Comparison of ENCODE assay signal across 8 cellular contexts in the genomic region with DNA sequence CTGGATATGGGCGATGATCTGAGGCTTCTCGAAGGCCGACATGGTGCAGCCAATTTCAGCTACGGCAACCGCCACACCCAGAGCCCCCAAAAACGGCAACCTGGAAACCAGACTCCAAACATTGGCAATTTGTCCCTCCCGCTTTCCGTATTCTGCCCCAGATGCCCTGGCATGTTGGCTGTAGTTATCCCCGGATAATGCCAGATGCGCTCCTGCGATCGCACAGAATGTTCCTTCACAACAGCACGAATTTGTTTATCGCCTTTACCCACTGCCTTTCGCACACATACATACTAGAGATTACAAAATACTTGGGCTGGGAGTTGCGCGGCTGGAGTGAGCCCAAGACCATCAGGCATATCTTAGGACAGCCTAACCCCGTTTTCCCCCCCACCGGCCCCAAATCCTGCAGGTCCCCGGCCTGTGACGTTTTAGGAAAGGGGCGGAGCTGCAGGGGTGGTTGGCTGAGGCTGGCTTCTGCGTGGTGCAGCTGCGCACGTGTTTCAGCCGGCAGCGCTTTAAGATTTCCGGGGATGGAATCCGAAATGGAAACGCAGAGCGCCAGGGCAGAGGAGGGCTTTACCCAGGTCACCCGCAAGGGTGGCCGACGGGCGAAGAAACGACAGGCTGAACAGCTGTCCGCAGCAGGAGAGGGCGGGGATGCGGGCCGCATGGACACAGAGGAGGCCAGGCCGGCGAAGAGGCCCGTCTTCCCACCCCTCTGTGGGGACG. TPM values are rescaled to one million over a fixed set of nuclear protein-coding genes. Genes with fewer than 3 reads are reported as not detected.
DNase-seq lines count a peak whose midpoint lies in the region; ATAC-seq, FAIRE-seq and TF ChIP-seq lines count a peak whose summit lies in the region.

A gene (plus strand): TSS at position 487 of the 732 bp plus-strand sequence. CDS start 47 bp downstream, at position 534.

- 0 to 1% (median 0%) methylated on average over 44 of the region's 44 CpGs for WGBS in adipose tissue, 3 donors
- WGBS in trophoblast cell (ENCODE audit: extremely low coverage, insufficient coverage, insufficient read length): no CpG with 5 or more reads among the region's 44 CpGs
- 1 to 4% methylated on average over 10 to 43 of the region's 44 CpGs for WGBS in transverse colon (ENCODE audit: low coverage in 1 of 2), 2 donors

- H3K4me3 Mint-ChIP-seq in T-cell: peak within 1 kb of the TSS; percentile 96 to 97 (median 97)

- H3K4me3 ChIP-seq in trophoblast cell (ENCODE audit: low read depth, low read length) (peak within 1 kb of the TSS; percentile 97), transverse colon (peak within 1 kb of the TSS; percentile 65 to 91 (median 86))

- H2BK120ac ChIP-seq in trophoblast cell (ENCODE audit: insufficient read depth, low read length, poor library complexity): peak within 1 kb of the TSS; percentile 91

- peak within 1 kb of the TSS; percentile 92 for H3K4ac ChIP-seq in trophoblast cell (ENCODE audit: low read depth, low read length)

- no peaks in the 10 kb centered on the region for H3K27me3 ChIP-seq in trophoblast cell (ENCODE audit: insufficient read depth, low read length)
- no peaks in the 10 kb centered on the region for H3K27me3 ChIP-seq in transverse colon

- peak within 1 kb of the TSS; percentile 89 for H2AFZ ChIP-seq in trophoblast cell (ENCODE audit: insufficient read depth, low read length, poor library complexity)

- H4K8ac ChIP-seq in trophoblast cell (ENCODE audit: low read depth, low read length): peak within 1 kb of the TSS; percentile 96

- H3K27ac ChIP-seq in adipose tissue (ENCODE audit: low read depth, low read length) (peak within 1 kb of the TSS; percentile 67), trophoblast cell (ENCODE audit: low read depth, low read length) (peak within 1 kb of the TSS; percentile 68), transverse colon (peak within 1 kb of the TSS; percentile 85 to 94 (median 89))

- peak in 1 of 5 experiments; percentile 24 for TF ChIP-seq CTCF in transverse colon (IDR thresholded peaks at IDR 0.05)

- peak within 1 kb of the TSS; percentile 99 to 100 for H3K27ac Mint-ChIP-seq in T-cell

- H4K12ac ChIP-seq in trophoblast cell (ENCODE audit: low read depth, low read length): peak within 1 kb of the TSS; percentile 89

- H3K9me3 ChIP-seq in trophoblast cell (ENCODE audit: insufficient read depth, low read depth, low read length): no peaks in the 10 kb centered on the region
- no peaks in the 10 kb centered on the region for H3K9me3 ChIP-seq in transverse colon

- H3K14ac ChIP-seq in trophoblast cell (ENCODE audit: low read length): peak within 1 kb of the TSS; percentile 88

- peaks cover 24% of the 10 kb centered on the region for H3K36me3 Mint-ChIP-seq in T-cell

- peak within 1 kb of the TSS; percentile 99 for H3K4me2 ChIP-seq in trophoblast cell (ENCODE audit: low read length)

- H3K4me1 ChIP-seq in trophoblast cell (ENCODE audit: control insufficient read depth in 1 of 2, insufficient read depth in 2 of 2, low read length in 2 of 2) (no peaks in the 10 kb centered on the region), transverse colon (peaks cover 8 to 28% (median 22%) of the 10 kb centered on the region in 4 donors)

- peaks cover 9% of the 10 kb centered on the region for H3K79me1 ChIP-seq in trophoblast cell (ENCODE audit: low read length)

- CTCF ChIA-PET in T-cell (lab: Charles Lee): interaction anchor here in 1 of 2 donors (0.6 to 1.9 kb wide), 7 partner anchors 27 to 767 kb away, joined by 3 to 6 read pairs (median 3); a partner anchor contains a TSS

- peak within 1 kb of the TSS; percentile 95 for H2BK5ac ChIP-seq in trophoblast cell (ENCODE audit: low read depth, low read length, poor library complexity)

- H2AK5ac ChIP-seq in trophoblast cell (ENCODE audit: low read length): peak within 1 kb of the TSS; percentile 26

- TF ChIP-seq EP300 in transverse colon (IDR thresholded peaks at IDR 0.05; ENCODE audit: low read depth): peak; percentile 19

- FAIRE-seq in GM12891 (lab: Jason Lieb, UNC): peak; percentile 96

- no peaks in the 10 kb centered on the region for H3K27me3 Mint-ChIP-seq in T-cell

- ATAC-seq in HG02840 (IDR thresholded peaks at IDR 0.05; ENCODE audit: low FRiP score, unreplicated experiment) (peak; percentile 93), T-cell (replicated peaks in 1 of 4) (peak; percentile 94 to 97 (median 94))

- H3K9me3 Mint-ChIP-seq in T-cell: no peaks in the 10 kb centered on the region

- peaks cover 8% of the 10 kb centered on the region for H3K79me2 ChIP-seq in trophoblast cell (ENCODE audit: control insufficient read depth, insufficient read depth, low read length, poor library complexity)

- no peak within 1 kb of the TSS for H2BK12ac ChIP-seq in trophoblast cell (ENCODE audit: low read length)

- in situ Hi-C loops in transverse colon (cut with MboI; ENCODE audit: low pct_ligation_motif_present in 1 of 4, low pct_unique_long_range_greater_than_20kb in 1 of 4, low sequenced_read_pairs in 3 of 4): loop anchor here in 1 of 4 donors (25.0 kb wide), 1 partner anchor 280 kb away; no protein-coding TSS in a partner anchor

- POLR2A ChIA-PET in T-cell (lab: Charles Lee): interaction anchor here in 1 of 2 donors (0.6 to 1.0 kb wide), 3 partner anchors 38 to 122 kb away, joined by 3 read pairs; a partner anchor contains a TSS

- H3K23ac ChIP-seq in trophoblast cell (ENCODE audit: low read length): peak within 1 kb of the TSS; percentile 2

- intact Hi-C loops in cardiac septum (cut with DNase I): loop anchor here (2.0 to 10.0 kb wide), 2 partner anchors 93 to 95 kb away; a partner anchor contains a TSS
- intact Hi-C loops in transverse colon (cut with DNase I; ENCODE audit: low total_unique reads): no loop called here

- peak within 1 kb of the TSS; percentile 97 for H3K9ac ChIP-seq in trophoblast cell (ENCODE audit: low read length)

- peak within 1 kb of the TSS; percentile 81 for H4K91ac ChIP-seq in trophoblast cell (ENCODE audit: low read depth, low read length)

- no peak for TF ChIP-seq POLR2A in GM12891 (IDR thresholded peaks at IDR 0.05; ENCODE audit: low read depth, low read length)
- peak; percentile 42 for TF ChIP-seq POLR2A in transverse colon (IDR thresholded peaks at IDR 0.05)

- peak within 1 kb of the TSS; percentile 70 for H3K18ac ChIP-seq in trophoblast cell (ENCODE audit: low read length)

- DNase-seq in GM12891 (ENCODE audit: insufficient read length, low spot score) (peak; percentile 77), NCI-H1436 treated with DMSO at 0.1 percent for 48 hours (lab: John Stamatoyannopoulos, UW) (peak; percentile 74), T-cell (peak; percentile 92 to 99 (median 97)), cardiac septum (ENCODE audit: low spot score) (peak; percentile 98), trophoblast cell (peak; percentile 91 to 96), transverse colon (peak; percentile 97)

- H3K4me1 Mint-ChIP-seq in T-cell: peaks cover 55 to 60% (median 58%) of the 10 kb centered on the region in 3 donors

- H3K36me3 ChIP-seq in trophoblast cell (ENCODE audit: control insufficient read depth in 1 of 2, insufficient read depth in 2 of 2, low read length in 2 of 2): peaks cover 6 to 10% of the 10 kb centered on the region in 2 experiments
- H3K36me3 ChIP-seq in transverse colon: peaks cover 0 to 16% (median 5%) of the 10 kb centered on the region in 4 donors

TF ChIP-seq in GM12891, 5 proteins besides CTCF, POLR2A, EP300 and RAD21:
- TF ChIP-seq POLR2AphosphoS5 (IDR thresholded peaks at IDR 0.05; ENCODE audit: low read depth, low read length) (peak; percentile 35), TAF1 (IDR thresholded peaks at IDR 0.05; ENCODE audit: low read depth, low read length) (peak; percentile 67; the same call in 1 of the 2 replicates), POU2F2 (IDR thresholded peaks at IDR 0.05; ENCODE audit: low read depth, low read length) (no peak)

RNA-seq across cellular contexts. Expression of the gene that starts here (rescaled TPM):
- polyA plus RNA-seq in GM12891 (2012; ENCODE audit: low read depth, missing spikeins): 16.7 TPM
- 10 to 100 TPM in 4 of 5 donors, 1 to 10 TPM in 1; 9.9 to 26.5 (median 13.1) TPM for total RNA-seq in T-cell
- 10 to 100 TPM in 2 of 3 donors, 1 to 10 TPM in 1; 6.3 to 23.4 (median 13.0) TPM for polyA plus RNA-seq in adipose tissue
- 10.8 TPM for total RNA-seq in cardiac septum
- polyA plus RNA-seq in trophoblast cell (2013): 13.9 and 14.0 TPM in 2 replicates
- 10 to 100 TPM in 1 of 4 donors, 1 to 10 TPM in 3; 1.9 to 20.9 (median 7.4) TPM for total RNA-seq in transverse colon

Comparison
In these comparisons a context has a peak if more than half of its experiments do, and no peak if none do; other contexts are left out.
1. Peak in every context shown above with its lines: DNase-seq, ATAC-seq, H3K4me3 ChIP-seq and H3K27ac ChIP-seq.